ENCODE assay signal across 7 cellular contexts in genomic region chr6:29649701-29650673, GRCh38. TPM values are rescaled to one million over a fixed set of nuclear protein-coding genes. Genes with fewer than 3 reads are reported as not detected.
DNase-seq lines count a peak whose midpoint lies in the region; ATAC-seq, FAIRE-seq and TF ChIP-seq lines count a peak whose summit lies in the region.

No MANE protein-coding gene starts in this region.

- ATAC-seq in GM18498 (IDR thresholded peaks at IDR 0.05; ENCODE audit: unreplicated experiment) (peak; percentile 93), HG02938 (IDR thresholded peaks at IDR 0.05; ENCODE audit: unreplicated experiment) (peak; percentile 98)

- peak overlapping the region; percentile 86 for H3K4me2 ChIP-seq in astrocyte (ENCODE audit: low read length)

- FAIRE-seq in astrocyte (lab: Jason Lieb, UNC), result no peak

- peak overlapping the region; percentile 80 for H2AFZ ChIP-seq in astrocyte (ENCODE audit: low read depth, low read length)

- peaks cover 3% of the 10 kb centered on the region for H3K27me3 ChIP-seq in astrocyte (ENCODE audit: insufficient read depth, low read length)

- H3K79me2 ChIP-seq in astrocyte (ENCODE audit: insufficient read depth, low read length), result no peaks in the 10 kb centered on the region

- H3K4me3 Mint-ChIP-seq in astrocyte (ENCODE audit: unreplicated experiment), result peak overlapping the region; percentile 83

- H3K27me3 Mint-ChIP-seq in astrocyte (ENCODE audit: low read depth, unreplicated experiment), result no peaks in the 10 kb centered on the region

- peak overlapping the region; percentile 69 for H3K9ac ChIP-seq in astrocyte (ENCODE audit: low read length)

- peaks cover 5% of the 10 kb centered on the region for H3K4me1 Mint-ChIP-seq in astrocyte (ENCODE audit: low read depth, unreplicated experiment)

- H3K27ac Mint-ChIP-seq in astrocyte (ENCODE audit: unreplicated experiment), result peak overlapping the region; percentile 80

- peaks cover 9% of the 10 kb centered on the region for H3K4me1 ChIP-seq in astrocyte (ENCODE audit: insufficient read depth, low read length)

- no peaks in the 10 kb centered on the region for H3K36me3 Mint-ChIP-seq in astrocyte (ENCODE audit: low read depth, unreplicated experiment)

- peak; percentile 99 for TF ChIP-seq CTCF in astrocyte (IDR thresholded peaks at IDR 0.05; ENCODE audit: insufficient read depth, low read depth, low read length)

- peak; percentile 91 for DNase-seq in NCI-H1694 treated with DMSO at 0.1 percent for 48 hours (lab: John Stamatoyannopoulos, UW)
- DNase-seq in T-helper 2 cell, result peak; percentile 88 to 98 (median 97)
- peak; percentile 82 for DNase-seq in astrocyte (ENCODE audit: low read depth)
- DNase-seq in hepatic stellate cell (ENCODE audit: low spot score), result peak; percentile 97
- peak; percentile 90 for DNase-seq in renal cortical epithelial cell (ENCODE audit: low read depth)

- no peaks in the 10 kb centered on the region for H3K9me3 Mint-ChIP-seq in astrocyte (ENCODE audit: unreplicated experiment)

- H3K9me3 ChIP-seq in astrocyte (ENCODE audit: insufficient read depth, low read depth, low read length), result no peaks in the 10 kb centered on the region

- H3K27ac ChIP-seq in astrocyte (ENCODE audit: low read depth, low read length), result no peak overlapping the region

- peak overlapping the region; percentile 56 for H3K4me3 ChIP-seq in astrocyte (ENCODE audit: insufficient read depth, low read depth, low read length)

- no peaks in the 10 kb centered on the region for H4K20me1 ChIP-seq in astrocyte (ENCODE audit: insufficient read depth, low read length)

- H3K36me3 ChIP-seq in astrocyte (ENCODE audit: insufficient read depth, low read length), result no peaks in the 10 kb centered on the region

RNA-seq across cellular contexts. Expression of gene MOG, which starts 6.9 kb away (rescaled TPM):
- not detected in 2 replicates for total RNA-seq in astrocyte
- not detected in 2 replicates for total RNA-seq in renal cortical epithelial cell

RNA-seq across cellular contexts. Expression of gene GABBR1, which starts 17.0 kb away (rescaled TPM):
- 61.4 and 66.3 TPM in 2 replicates for total RNA-seq in astrocyte
- total RNA-seq in renal cortical epithelial cell, result 4.3 and 10.2 TPM in 2 replicates

RNA-seq across cellular contexts. Expression of gene ZFP57, which starts 31.0 kb away (rescaled TPM):
- total RNA-seq in astrocyte, result 0.36 and 0.50 TPM in 2 replicates
- total RNA-seq in renal cortical epithelial cell, result 0.10 and 0.69 TPM in 2 replicates
